Comparison of ENCODE assay signal across 9 cellular contexts in the genomic region with DNA sequence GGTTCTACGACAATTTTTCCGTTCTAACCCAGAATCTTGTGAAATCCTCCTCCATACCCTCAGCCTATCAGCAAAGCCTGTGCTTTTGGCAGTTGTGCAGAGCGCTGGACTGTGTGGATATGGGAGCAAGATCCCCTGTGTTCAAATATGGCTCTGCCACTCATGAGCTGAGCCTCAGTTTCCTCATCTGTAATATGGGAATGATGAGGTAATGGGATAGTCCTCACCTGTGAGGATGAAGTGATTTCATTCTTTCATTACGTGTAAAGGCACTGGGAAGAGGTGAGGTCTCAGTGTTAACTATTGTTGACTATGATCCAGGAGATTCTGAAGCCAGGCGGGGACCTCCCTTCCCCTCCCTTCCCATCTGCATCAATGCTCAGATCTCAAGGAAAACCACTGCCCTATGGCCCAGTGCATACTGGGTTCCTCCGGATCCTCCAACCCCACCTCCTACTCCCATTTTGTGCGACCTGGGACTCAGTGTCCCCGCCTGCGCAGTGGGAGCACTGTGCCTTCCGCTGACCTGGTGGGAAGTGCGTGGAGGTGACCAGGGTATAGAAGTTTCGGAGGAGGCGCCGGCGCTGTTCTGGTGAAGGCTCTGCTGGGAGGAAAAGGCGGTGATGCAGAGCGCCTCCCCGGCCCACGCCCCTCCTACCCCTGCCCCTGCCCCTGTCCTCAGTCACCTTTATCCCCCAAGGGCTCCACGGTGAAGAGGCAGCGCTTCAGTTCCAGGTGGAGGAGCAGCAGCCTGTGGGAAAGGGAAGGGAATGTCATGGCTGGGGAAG. TPM values are rescaled to one million over a fixed set of nuclear protein-coding genes. Genes with fewer than 3 reads are reported as not detected.
DNase-seq lines count a peak whose midpoint lies in the region; ATAC-seq and TF ChIP-seq lines count a peak whose summit lies in the region.
"Had no signal": no experiment of that assay in that cellular context is flagged by ENCODE, and none has a peak within 500 bp of the region (broad histone marks: within the 10 kb centered on the region; RNA-seq: fewer than 3 reads in every experiment).

No MANE protein-coding gene starts in this region.

- intact Hi-C loops in activated naive CD4-positive, alpha-beta T cell treated with anti-CD3 and anti-CD28 coated beads for 36 hours (cut with micrococcal nuclease), result loop anchor here (1.0 kb wide), 1 partner anchor 42 kb away; no protein-coding TSS in a partner anchor
- intact Hi-C loops in ascending aorta (cut with DNase I), result loop anchor here (2.0 kb wide), 2 partner anchors 57 to 61 kb away; no protein-coding TSS in a partner anchor
- intact Hi-C loops in lower lobe of right lung (cut with DNase I), result no loop called here
- intact Hi-C loops in transverse colon (cut with DNase I; ENCODE audit: low total_unique reads), result loop anchor here (5.0 kb wide), 1 partner anchor 41 kb away; a partner anchor contains a TSS

- H3K27me3 ChIP-seq in ascending aorta (no peaks in the 10 kb centered on the region), lower lobe of right lung (ENCODE audit: low read depth) (no peaks in the 10 kb centered on the region), transverse colon (no peaks in the 10 kb centered on the region)

- H3K4me3 Mint-ChIP-seq in activated naive CD4-positive, alpha-beta T cell treated with anti-CD3 and anti-CD28 coated beads for 36 hours, result peak overlapping the region; percentile 39

- H3K4me1 Mint-ChIP-seq in activated naive CD4-positive, alpha-beta T cell treated with anti-CD3 and anti-CD28 coated beads for 36 hours (ENCODE audit: low read depth), result peaks cover 34% of the 10 kb centered on the region

- H3K36me3 ChIP-seq in ascending aorta (peaks cover 30 to 31% of the 10 kb centered on the region in 2 donors), lower lobe of right lung (peaks cover 31% of the 10 kb centered on the region), transverse colon (peaks cover 0 to 6% (median 2%) of the 10 kb centered on the region in 4 donors)

- WGBS in transverse colon (ENCODE audit: low coverage in 1 of 2), 2 donors, result 83 to 90% methylated on average over 3 to 21 of the region's 21 CpGs

- TF ChIP-seq CTCF in ascending aorta (IDR thresholded peaks at IDR 0.05), result no peak
- TF ChIP-seq CTCF in lower lobe of right lung (IDR thresholded peaks at IDR 0.05), result no peak
- TF ChIP-seq CTCF in transverse colon (IDR thresholded peaks at IDR 0.05), result no peak

- H3K9me3 Mint-ChIP-seq in activated naive CD4-positive, alpha-beta T cell treated with anti-CD3 and anti-CD28 coated beads for 36 hours, result no peaks in the 10 kb centered on the region

- DNase-seq in activated naive CD4-positive, alpha-beta T cell treated with anti-CD3 and anti-CD28 coated beads for 36 hours, result no peak
- DNase-seq in activated naive CD4-positive, alpha-beta T cell (lab: John Stamatoyannopoulos, UW), result no peak
- DNase-seq in ascending aorta (ENCODE audit: low spot score in 2 of 2), result peak in 1 of 2 donors; percentile 63
- DNase-seq in lower lobe of right lung, result no peak
- no peak for DNase-seq in transverse colon
- DNase-seq in HPDE6-E6E7 (ENCODE audit: extremely low spot score), result no peak
- DNase-seq in SKM-1 treated with dmso at 0.1 percent for 144 hours (lab: John Stamatoyannopoulos, UW; ENCODE audit: unreplicated experiment), result no peak
- no peak for DNase-seq in activated CD4-positive, alpha-beta T cell treated with anti-CD3 and anti-CD28 coated beads, Interleukin-2, amount 50 U/mL, for 48 hours

- no peak overlapping the region for H3K27ac Mint-ChIP-seq in activated naive CD4-positive, alpha-beta T cell treated with anti-CD3 and anti-CD28 coated beads for 36 hours

- no peaks in the 10 kb centered on the region for H3K27me3 Mint-ChIP-seq in activated naive CD4-positive, alpha-beta T cell treated with anti-CD3 and anti-CD28 coated beads for 36 hours (ENCODE audit: low read depth)

- peak overlapping the region; percentile 57 to 77 for H3K27ac ChIP-seq in ascending aorta
- H3K27ac ChIP-seq in lower lobe of right lung, result peak overlapping the region; percentile 84
- H3K27ac ChIP-seq in transverse colon, result peak overlapping the region; percentile 62 to 84 (median 78)

- TF ChIP-seq EP300 in transverse colon (IDR thresholded peaks at IDR 0.05; ENCODE audit: low read depth), result no peak

- H3K4me3 ChIP-seq in ascending aorta, result peak overlapping the region; percentile 71 to 80
- peak overlapping the region; percentile 91 for H3K4me3 ChIP-seq in lower lobe of right lung
- peak overlapping the region in 2 of 4 donors; percentile 51 to 57 for H3K4me3 ChIP-seq in transverse colon

- H3K9me3 ChIP-seq in ascending aorta (no peaks in the 10 kb centered on the region), lower lobe of right lung (no peaks in the 10 kb centered on the region), transverse colon (no peaks in the 10 kb centered on the region)

- H3K36me3 Mint-ChIP-seq in activated naive CD4-positive, alpha-beta T cell treated with anti-CD3 and anti-CD28 coated beads for 36 hours (ENCODE audit: low read depth), result peaks cover 11% of the 10 kb centered on the region

- peaks cover 6 to 12% of the 10 kb centered on the region in 2 donors for H3K4me1 ChIP-seq in ascending aorta
- H3K4me1 ChIP-seq in lower lobe of right lung, result peaks cover 23% of the 10 kb centered on the region
- H3K4me1 ChIP-seq in transverse colon, result peaks cover 4 to 29% (median 14%) of the 10 kb centered on the region in 4 donors

- TF ChIP-seq POLR2A in transverse colon (IDR thresholded peaks at IDR 0.05), result no peak

- no peak for ATAC-seq in lower lobe of right lung

- in situ Hi-C loops in transverse colon (cut with MboI; ENCODE audit: low pct_ligation_motif_present in 1 of 4, low pct_unique_long_range_greater_than_20kb in 1 of 4, low sequenced_read_pairs in 3 of 4), result no loop called here

- CTCF ChIA-PET in activated naive CD4-positive, alpha-beta T cell treated with anti-CD3 and anti-CD28 coated beads for 36 hours (lab: Charles Lee), result no interaction called here

RNA-seq across cellular contexts. Expression of a gene that starts 5.0 kb away (rescaled TPM):
- 10 to 100 TPM; 14.5 to 14.9 TPM for total RNA-seq in activated naive CD4-positive, alpha-beta T cell treated with anti-CD3 and anti-CD28 coated beads for 36 hours
- 22.1 TPM for total RNA-seq in ascending aorta
- 24.0 TPM for total RNA-seq in lower lobe of right lung
- 10 to 100 TPM; 10.2 to 20.1 (median 13.1) TPM for total RNA-seq in transverse colon

RNA-seq across cellular contexts. Expression of a gene that starts 10.0 kb away (rescaled TPM):
- 10 to 100 TPM; 32.4 to 39.2 TPM for total RNA-seq in activated naive CD4-positive, alpha-beta T cell treated with anti-CD3 and anti-CD28 coated beads for 36 hours
- 54.0 TPM for total RNA-seq in ascending aorta
- 65.8 TPM for total RNA-seq in lower lobe of right lung
- total RNA-seq in transverse colon, result 10 to 100 TPM; 26.9 to 46.6 (median 38.7) TPM

RNA-seq across cellular contexts. Expression of a gene that starts 41.3 kb away (rescaled TPM):
- 10 to 100 TPM; 87.7 to 88.3 TPM for total RNA-seq in activated naive CD4-positive, alpha-beta T cell treated with anti-CD3 and anti-CD28 coated beads for 36 hours
- total RNA-seq in ascending aorta (249 TPM), lower lobe of right lung (67.6 TPM), transverse colon (100 to 1,000 TPM in 2 of 4 donors, 10 to 100 TPM in 2; 71.1 to 125 (median 93.0) TPM)

RNA-seq across cellular contexts. Expression of a gene that starts 42.9 kb away (rescaled TPM):
- total RNA-seq in activated naive CD4-positive, alpha-beta T cell treated with anti-CD3 and anti-CD28 coated beads for 36 hours, result 10 to 100 TPM; 66.0 to 68.0 TPM
- 163 TPM for total RNA-seq in ascending aorta
- total RNA-seq in lower lobe of right lung, result 124 TPM
- 100 to 1,000 TPM in 1 of 4 donors, 10 to 100 TPM in 3; 62.3 to 203 (median 66.8) TPM for total RNA-seq in transverse colon

RNA-seq across cellular contexts. Expression of a gene that starts 45.0 kb away (rescaled TPM):
- total RNA-seq in activated naive CD4-positive, alpha-beta T cell treated with anti-CD3 and anti-CD28 coated beads for 36 hours, result under 1 TPM; 0.57 to 0.72 TPM
- total RNA-seq in ascending aorta (not detected), lower lobe of right lung (1.2 TPM), transverse colon (10 to 100 TPM in 1 of 4 donors, under 1 TPM in 2, not detected in 1; 0.32 to 12.7 (median 0.82) TPM)
- total RNA-seq: LHCN-M2 had no signal
